ENCODE assay signal across 20 cellular contexts in the genomic region with DNA sequence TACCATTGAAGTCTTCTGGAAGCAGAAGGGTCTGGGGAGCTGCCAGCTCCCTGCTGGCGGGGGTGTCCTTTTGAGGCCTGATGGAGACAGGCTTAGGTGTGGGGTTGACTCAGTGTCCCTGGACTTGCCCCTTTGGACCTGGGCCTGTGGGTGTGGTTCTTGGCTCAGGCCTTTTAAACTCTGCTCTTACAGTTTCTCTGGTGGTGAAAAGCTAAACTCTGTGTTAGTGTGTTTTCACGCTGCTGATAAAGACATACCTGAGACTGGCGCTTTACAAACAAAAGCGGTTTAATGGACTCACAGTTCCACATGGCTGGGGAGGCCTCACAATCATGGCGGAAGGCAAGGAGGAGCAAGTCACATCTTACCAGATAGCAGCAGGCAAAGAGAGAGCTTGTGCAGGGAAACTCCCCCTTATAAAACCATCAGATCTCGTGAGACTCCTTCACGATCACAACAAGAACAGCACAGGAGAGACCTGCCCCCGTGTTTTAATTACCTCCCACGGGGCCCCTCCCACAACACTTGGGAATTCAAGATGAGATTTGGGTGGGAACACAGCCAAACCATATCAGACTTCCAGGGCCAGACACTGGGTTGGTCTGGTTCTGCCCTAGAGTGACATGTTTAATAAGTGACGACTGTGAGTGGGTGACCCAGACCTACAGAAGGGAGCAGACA.
"Had no signal": no experiment of that assay in that cellular context is flagged by ENCODE, and none has a peak within 500 bp of the region (broad histone marks: within the 10 kb centered on the region; RNA-seq: fewer than 3 reads in every experiment).

No MANE protein-coding gene starts in this region.

- H3K36me3 ChIP-seq: breast epithelium, prostate gland, thoracic aorta, uterus had no signal

- H3K4me3 ChIP-seq: breast epithelium, prostate gland, spleen, thoracic aorta, uterus had no signal

- FAIRE-seq: endometrium, keratinocyte, TTC549 had no signal

- H3K27ac ChIP-seq: breast epithelium, prostate gland, spleen, thoracic aorta, uterus had no signal

- H3K9me3 ChIP-seq: breast epithelium, prostate gland, spleen, thoracic aorta, uterus had no signal

- H3K27me3 ChIP-seq: breast epithelium, spleen, uterus had no signal

- DNase-seq: activated CD4-positive, alpha-beta T cell treated with anti-CD3 and anti-CD28 coated beads, Interleukin-2, amount 10 ng/mL, durations not matched to agents 24 days and 14 days; activated CD4-positive, CD25-positive, alpha-beta regulatory T cell; activated CD8-positive, alpha-beta memory T cell treated with anti-CD3 and anti-CD28 coated beads, Interleukin-2, amount 50 U/mL, for 48 hours; activated CD8-positive, alpha-beta T cell treated with anti-CD3 and anti-CD28 coated beads, Interleukin-2, amount 10 ng/mL, durations not matched to agents 7 days and 5 days; activated naive CD4-positive, alpha-beta T cell; activated naive CD8-positive, alpha-beta T cell treated with anti-CD3 and anti-CD28 coated beads, Interleukin-2, amount 10 ng/mL, durations not matched to agents 7 days and 5 days; activated T-cell treated with anti-CD3 and anti-CD28 coated beads, Interleukin-2, amount 50 U/mL, for 72 hours; cerebellar nuclear complex; mesendoderm; spleen; stimulated activated CD4-positive, alpha-beta T cell treated with anti-CD3 and anti-CD28 coated beads, Interleukin-1b, Interleukin-23, amount 100 ng/mL, for 48 hours; SW 1271; uterus had no signal

- ATAC-seq: activated CD8-positive, alpha-beta T cell treated with anti-CD3 and anti-CD28 coated beads, Interleukin-2, amount 10 ng/mL, durations not matched to agents 7 days and 5 days; activated T-cell treated with anti-CD3 and anti-CD28 coated beads, Interleukin-2, amount 50 U/mL, for 72 hours; sciatic nerve had no signal
